15 cellular contexts compared by ENCODE assay signal in the genomic region with DNA sequence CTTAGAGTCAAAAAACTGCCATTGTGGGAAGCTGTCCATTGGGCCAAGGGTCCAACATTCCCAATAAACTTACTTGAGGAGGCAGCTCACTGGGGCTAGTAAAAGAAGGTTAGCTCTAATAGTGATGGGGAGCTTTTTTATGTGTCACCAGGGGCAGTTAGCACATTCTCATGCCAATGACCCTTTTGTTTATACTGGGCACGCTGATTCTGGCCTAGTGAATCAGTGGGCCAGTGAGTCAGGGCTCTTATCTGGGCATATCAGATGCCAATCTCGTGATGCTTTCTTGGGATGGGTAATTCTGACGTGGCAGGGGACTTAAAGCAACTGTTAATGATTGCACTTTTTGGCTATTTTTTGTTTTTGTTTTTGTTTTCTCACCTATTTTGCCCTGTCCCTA. TPM values are rescaled to one million over a fixed set of nuclear protein-coding genes. Genes with fewer than 3 reads are reported as not detected.
DNase-seq lines count a peak whose midpoint lies in the region; ATAC-seq, FAIRE-seq and TF ChIP-seq lines count a peak whose summit lies in the region.
"Had no signal": no experiment of that assay in that cellular context is flagged by ENCODE, and none has a peak within 500 bp of the region (broad histone marks: within the 10 kb centered on the region; RNA-seq: fewer than 3 reads in every experiment).

No MANE protein-coding gene starts in this region.

- H3K4me3 ChIP-seq in epithelial cell of proximal tubule (ENCODE audit: low read depth, low read length) (no peak overlapping the region), upper lobe of right lung (no peak overlapping the region)
- H3K4me3 ChIP-seq: HAP-1, heart right ventricle, lower lobe of right lung had no signal

- H3K27me3 ChIP-seq in upper lobe of right lung: no peaks in the 10 kb centered on the region

- FAIRE-seq in RCC 7860 (lab: Jason Lieb, UNC): peak; percentile 93

- intact Hi-C loops in Right ventricle myocardium inferior (cut with DNase I): no loop called here
- intact Hi-C loops in upper lobe of right lung (cut with DNase I): no loop called here

- no peaks in the 10 kb centered on the region for H3K4me1 ChIP-seq in upper lobe of right lung
- H3K4me1 ChIP-seq: HAP-1, heart right ventricle, lower lobe of right lung had no signal

- DNase-seq in EL (peak; percentile 93), RCC 7860 (ENCODE audit: low spot score) (peak; percentile 90), epithelial cell of proximal tubule (ENCODE audit: low read depth) (peak; percentile 74), pulmonary artery endothelial cell (ENCODE audit: low read depth, low spot score) (peak; percentile 19), Right ventricle myocardium inferior (ENCODE audit: missing footprints) (no peak), NCI-H1092 (lab: John Stamatoyannopoulos, UW) (no peak), upper lobe of right lung (no peak)
- DNase-seq in stimulated activated CD4-positive, alpha-beta T cell treated with anti-CD3 and anti-CD28 coated beads, Interleukin-4, amount 100 ng/mL, for 1 hour: no peak
- DNase-seq: activated CD8-positive, alpha-beta memory T cell treated with anti-CD3 and anti-CD28 coated beads, Interleukin-2, amount 10 ng/mL, durations not matched to agents 7 days and 5 days; activated naive CD8-positive, alpha-beta T cell treated with anti-CD3 and anti-CD28 coated beads, Interleukin-2, amount 10 ng/mL, durations not matched to agents 7 days and 5 days; heart right ventricle; lower lobe of right lung; NCI-H187 treated with DMSO at 0.1 percent for 48 hours had no signal

- TF ChIP-seq CTCF in epithelial cell of proximal tubule (conservative IDR thresholded peaks at IDR 0.05; ENCODE audit: low read depth, low read length) (no peak), upper lobe of right lung (IDR thresholded peaks at IDR 0.05) (no peak)

- H3K36me3 ChIP-seq in upper lobe of right lung: no peaks in the 10 kb centered on the region
- H3K36me3 ChIP-seq: HAP-1, heart right ventricle, lower lobe of right lung had no signal

- H3K27ac ChIP-seq in upper lobe of right lung: no peak overlapping the region
- H3K27ac ChIP-seq: heart right ventricle, lower lobe of right lung had no signal

- no peak for ATAC-seq in Right ventricle myocardium inferior
- no peak for ATAC-seq in upper lobe of right lung
- ATAC-seq: activated CD8-positive, alpha-beta memory T cell treated with anti-CD3 and anti-CD28 coated beads, Interleukin-2, amount 10 ng/mL, durations not matched to agents 7 days and 5 days; heart right ventricle; lower lobe of right lung had no signal

- H3K9me3 ChIP-seq in upper lobe of right lung: no peaks in the 10 kb centered on the region
- H3K9me3 ChIP-seq: HAP-1, heart right ventricle, lower lobe of right lung had no signal

RNA-seq across cellular contexts. Expression of a gene that starts 27.8 kb away (rescaled TPM):
- total RNA-seq in epithelial cell of proximal tubule: 17.5 and 19.6 TPM in 2 replicates
- 15.8 and 19.7 TPM in 2 replicates for total RNA-seq in pulmonary artery endothelial cell
- total RNA-seq in Right ventricle myocardium inferior: 25.0 TPM
- total RNA-seq in upper lobe of right lung: 31.0 TPM

RNA-seq across cellular contexts. Expression of a gene that starts 29.9 kb away (rescaled TPM):
- total RNA-seq in epithelial cell of proximal tubule (273 and 369 TPM in 2 replicates), pulmonary artery endothelial cell (583 and 695 TPM in 2 replicates), Right ventricle myocardium inferior (159 TPM), upper lobe of right lung (185 TPM)

RNA-seq across cellular contexts. Expression of a gene that starts 48.9 kb away (rescaled TPM):
- total RNA-seq in epithelial cell of proximal tubule: 10.1 and 28.7 TPM in 2 replicates
- total RNA-seq in pulmonary artery endothelial cell: 10.3 and 12.5 TPM in 2 replicates
- total RNA-seq in Right ventricle myocardium inferior: 19.3 TPM
- 20.1 TPM for total RNA-seq in upper lobe of right lung

RNA-seq across cellular contexts. Expression of a gene that starts 54.1 kb away (rescaled TPM):
- total RNA-seq in epithelial cell of proximal tubule (not detected in 2 replicates), pulmonary artery endothelial cell (not detected in 2 replicates), Right ventricle myocardium inferior (not detected), upper lobe of right lung (not detected)
- total RNA-seq: activated CD8-positive, alpha-beta memory T cell treated with anti-CD3 and anti-CD28 coated beads, Interleukin-2, amount 10 ng/mL, durations not matched to agents 7 days and 5 days; activated naive CD8-positive, alpha-beta T cell treated with anti-CD3 and anti-CD28 coated beads, Interleukin-2, amount 10 ng/mL, durations not matched to agents 7 days and 5 days; lower lobe of right lung; posterior vena cava had no signal

Comparison
In these comparisons a context has a peak if more than half of its experiments do, and no peak if none do; other contexts are left out.
1. DNase-seq: peak in EL (single experiment), RCC 7860 (single experiment), epithelial cell of proximal tubule (single experiment) and pulmonary artery endothelial cell (single experiment); none in stimulated activated CD4-positive, alpha-beta T cell treated with anti-CD3 and anti-CD28 coated beads, Interleukin-4, amount 100 ng/mL, for 1 hour (single experiment), Right ventricle myocardium inferior (single experiment), NCI-H1092 (single experiment) and upper lobe of right lung (single experiment).